1 cellular context compared by ENCODE assay signal in genomic region chr18:70310560-70311320, GRCh38.
TF ChIP-seq lines count a peak whose summit lies in the region.

No MANE protein-coding gene starts in this region.

TF ChIP-seq in A549, 52 proteins besides CTCF, POLR2A, EP300 and RAD21 (continued from another document):
- TF ChIP-seq, protein P1, sequence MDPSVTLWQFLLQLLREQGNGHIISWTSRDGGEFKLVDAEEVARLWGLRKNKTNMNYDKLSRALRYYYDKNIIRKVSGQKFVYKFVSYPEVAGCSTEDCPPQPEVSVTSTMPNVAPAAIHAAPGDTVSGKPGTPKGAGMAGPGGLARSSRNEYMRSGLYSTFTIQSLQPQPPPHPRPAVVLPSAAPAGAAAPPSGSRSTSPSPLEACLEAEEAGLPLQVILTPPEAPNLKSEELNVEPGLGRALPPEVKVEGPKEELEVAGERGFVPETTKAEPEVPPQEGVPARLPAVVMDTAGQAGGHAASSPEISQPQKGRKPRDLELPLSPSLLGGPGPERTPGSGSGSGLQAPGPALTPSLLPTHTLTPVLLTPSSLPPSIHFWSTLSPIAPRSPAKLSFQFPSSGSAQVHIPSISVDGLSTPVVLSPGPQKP (IDR thresholded peaks at IDR 0.05; ENCODE audit: low read depth, low read length): no peak
- no peak for TF ChIP-seq ZFP36 (IDR thresholded peaks at IDR 0.05; ENCODE audit: borderline replicate concordance, partially characterized antibody)
TF ChIP-seq in A549: peak in this region for 0.
